Comparison of ENCODE assay signal across 3 cellular contexts in the genomic region with DNA sequence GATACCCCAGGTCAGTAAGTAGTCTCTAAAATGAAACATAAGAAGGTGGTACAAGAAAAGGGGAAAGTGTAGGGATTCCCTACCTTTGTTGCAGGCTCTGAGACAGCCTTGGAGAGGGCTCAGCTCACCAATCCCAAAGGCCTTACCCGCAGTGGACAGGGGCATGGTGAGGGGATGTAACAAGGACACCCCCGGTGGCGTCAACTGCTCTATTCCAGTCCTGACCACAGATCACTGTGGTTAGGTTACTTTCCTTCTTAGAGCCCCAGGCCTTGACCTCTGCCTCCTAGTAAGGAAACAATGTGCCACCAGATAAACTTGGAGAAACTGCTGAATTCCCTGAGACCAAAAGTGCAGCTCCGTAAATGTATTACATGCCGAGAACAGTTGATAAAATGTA.
TF ChIP-seq lines count a peak whose summit lies in the region.

No MANE protein-coding gene starts in this region.

TF ChIP-seq in SK-N-SH, 30 proteins besides CTCF, POLR2A, EP300 and RAD21 (continues in another document):
- TF ChIP-seq, protein P1, sequence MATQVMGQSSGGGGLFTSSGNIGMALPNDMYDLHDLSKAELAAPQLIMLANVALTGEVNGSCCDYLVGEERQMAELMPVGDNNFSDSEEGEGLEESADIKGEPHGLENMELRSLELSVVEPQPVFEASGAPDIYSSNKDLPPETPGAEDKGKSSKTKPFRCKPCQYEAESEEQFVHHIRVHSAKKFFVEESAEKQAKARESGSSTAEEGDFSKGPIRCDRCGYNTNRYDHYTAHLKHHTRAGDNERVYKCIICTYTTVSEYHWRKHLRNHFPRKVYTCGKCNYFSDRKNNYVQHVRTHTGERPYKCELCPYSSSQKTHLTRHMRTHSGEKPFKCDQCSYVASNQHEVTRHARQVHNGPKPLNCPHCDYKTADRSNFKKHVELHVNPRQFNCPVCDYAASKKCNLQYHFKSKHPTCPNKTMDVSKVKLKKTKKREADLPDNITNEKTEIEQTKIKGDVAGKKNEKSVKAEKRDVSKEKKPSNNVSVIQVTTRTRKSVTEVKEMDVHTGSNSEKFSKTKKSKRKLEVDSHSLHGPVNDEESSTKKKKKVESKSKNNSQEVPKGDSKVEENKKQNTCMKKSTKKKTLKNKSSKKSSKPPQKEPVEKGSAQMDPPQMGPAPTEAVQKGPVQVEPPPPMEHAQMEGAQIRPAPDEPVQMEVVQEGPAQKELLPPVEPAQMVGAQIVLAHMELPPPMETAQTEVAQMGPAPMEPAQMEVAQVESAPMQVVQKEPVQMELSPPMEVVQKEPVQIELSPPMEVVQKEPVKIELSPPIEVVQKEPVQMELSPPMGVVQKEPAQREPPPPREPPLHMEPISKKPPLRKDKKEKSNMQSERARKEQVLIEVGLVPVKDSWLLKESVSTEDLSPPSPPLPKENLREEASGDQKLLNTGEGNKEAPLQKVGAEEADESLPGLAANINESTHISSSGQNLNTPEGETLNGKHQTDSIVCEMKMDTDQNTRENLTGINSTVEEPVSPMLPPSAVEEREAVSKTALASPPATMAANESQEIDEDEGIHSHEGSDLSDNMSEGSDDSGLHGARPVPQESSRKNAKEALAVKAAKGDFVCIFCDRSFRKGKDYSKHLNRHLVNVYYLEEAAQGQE (IDR thresholded peaks at IDR 0.05; ENCODE audit: low read depth, low read length), result no peak
- no peak for TF ChIP-seq YY1 (IDR thresholded peaks at IDR 0.05; ENCODE audit: low read depth)
- TF ChIP-seq RXRA (IDR thresholded peaks at IDR 0.05; ENCODE audit: borderline replicate concordance, low read depth), result no peak
- TF ChIP-seq, protein P2, sequence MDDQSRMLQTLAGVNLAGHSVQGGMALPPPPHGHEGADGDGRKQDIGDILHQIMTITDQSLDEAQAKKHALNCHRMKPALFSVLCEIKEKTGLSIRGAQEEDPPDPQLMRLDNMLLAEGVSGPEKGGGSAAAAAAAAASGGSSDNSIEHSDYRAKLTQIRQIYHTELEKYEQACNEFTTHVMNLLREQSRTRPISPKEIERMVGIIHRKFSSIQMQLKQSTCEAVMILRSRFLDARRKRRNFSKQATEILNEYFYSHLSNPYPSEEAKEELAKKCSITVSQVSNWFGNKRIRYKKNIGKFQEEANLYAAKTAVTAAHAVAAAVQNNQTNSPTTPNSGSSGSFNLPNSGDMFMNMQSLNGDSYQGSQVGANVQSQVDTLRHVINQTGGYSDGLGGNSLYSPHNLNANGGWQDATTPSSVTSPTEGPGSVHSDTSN (IDR thresholded peaks at IDR 0.05), result no peak
- no peak for TF ChIP-seq FOXM1 (IDR thresholded peaks at IDR 0.05; ENCODE audit: low read depth)
- no peak for TF ChIP-seq MXI1 (IDR thresholded peaks at IDR 0.05; ENCODE audit: low read depth, low read length)
- TF ChIP-seq GABPA (IDR thresholded peaks at IDR 0.05; ENCODE audit: low read depth), result no peak
- TF ChIP-seq, protein P3, sequence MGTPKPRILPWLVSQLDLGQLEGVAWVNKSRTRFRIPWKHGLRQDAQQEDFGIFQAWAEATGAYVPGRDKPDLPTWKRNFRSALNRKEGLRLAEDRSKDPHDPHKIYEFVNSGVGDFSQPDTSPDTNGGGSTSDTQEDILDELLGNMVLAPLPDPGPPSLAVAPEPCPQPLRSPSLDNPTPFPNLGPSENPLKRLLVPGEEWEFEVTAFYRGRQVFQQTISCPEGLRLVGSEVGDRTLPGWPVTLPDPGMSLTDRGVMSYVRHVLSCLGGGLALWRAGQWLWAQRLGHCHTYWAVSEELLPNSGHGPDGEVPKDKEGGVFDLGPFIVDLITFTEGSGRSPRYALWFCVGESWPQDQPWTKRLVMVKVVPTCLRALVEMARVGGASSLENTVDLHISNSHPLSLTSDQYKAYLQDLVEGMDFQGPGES (IDR thresholded peaks at IDR 0.05; ENCODE audit: low read depth, low read length), result no peak
- no peak for TF ChIP-seq TCF12 (IDR thresholded peaks at IDR 0.05)
- TF ChIP-seq RFX5 (IDR thresholded peaks at IDR 0.05; ENCODE audit: low read length), result no peak
- TF ChIP-seq, protein P4, sequence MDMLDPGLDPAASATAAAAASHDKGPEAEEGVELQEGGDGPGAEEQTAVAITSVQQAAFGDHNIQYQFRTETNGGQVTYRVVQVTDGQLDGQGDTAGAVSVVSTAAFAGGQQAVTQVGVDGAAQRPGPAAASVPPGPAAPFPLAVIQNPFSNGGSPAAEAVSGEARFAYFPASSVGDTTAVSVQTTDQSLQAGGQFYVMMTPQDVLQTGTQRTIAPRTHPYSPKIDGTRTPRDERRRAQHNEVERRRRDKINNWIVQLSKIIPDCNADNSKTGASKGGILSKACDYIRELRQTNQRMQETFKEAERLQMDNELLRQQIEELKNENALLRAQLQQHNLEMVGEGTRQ (IDR thresholded peaks at IDR 0.05; ENCODE audit: borderline replicate concordance, low read depth, low read length), result no peak
- no peak for TF ChIP-seq FOSL2 (IDR thresholded peaks at IDR 0.05; ENCODE audit: borderline replicate concordance, low read depth)

TF ChIP-seq in SK-N-SH treated with all-trans-retinoic acid at 6 μM for 48 hours, 23 proteins besides CTCF, POLR2A, EP300 and RAD21:
- no peak for TF ChIP-seq ZNF8 (CRISPR knock-in tag; IDR thresholded peaks at IDR 0.05)
- TF ChIP-seq, protein P5, sequence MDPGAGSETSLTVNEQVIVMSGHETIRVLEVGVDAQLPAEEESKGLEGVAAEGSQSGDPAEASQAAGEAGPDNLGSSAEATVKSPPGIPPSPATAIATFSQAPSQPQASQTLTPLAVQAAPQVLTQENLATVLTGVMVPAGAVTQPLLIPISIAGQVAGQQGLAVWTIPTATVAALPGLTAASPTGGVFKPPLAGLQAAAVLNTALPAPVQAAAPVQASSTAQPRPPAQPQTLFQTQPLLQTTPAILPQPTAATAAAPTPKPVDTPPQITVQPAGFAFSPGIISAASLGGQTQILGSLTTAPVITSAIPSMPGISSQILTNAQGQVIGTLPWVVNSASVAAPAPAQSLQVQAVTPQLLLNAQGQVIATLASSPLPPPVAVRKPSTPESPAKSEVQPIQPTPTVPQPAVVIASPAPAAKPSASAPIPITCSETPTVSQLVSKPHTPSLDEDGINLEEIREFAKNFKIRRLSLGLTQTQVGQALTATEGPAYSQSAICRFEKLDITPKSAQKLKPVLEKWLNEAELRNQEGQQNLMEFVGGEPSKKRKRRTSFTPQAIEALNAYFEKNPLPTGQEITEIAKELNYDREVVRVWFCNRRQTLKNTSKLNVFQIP (CRISPR knock-in tag; IDR thresholded peaks at IDR 0.05; ENCODE audit: borderline replicate concordance, low read depth), result no peak
- TF ChIP-seq, protein P6, sequence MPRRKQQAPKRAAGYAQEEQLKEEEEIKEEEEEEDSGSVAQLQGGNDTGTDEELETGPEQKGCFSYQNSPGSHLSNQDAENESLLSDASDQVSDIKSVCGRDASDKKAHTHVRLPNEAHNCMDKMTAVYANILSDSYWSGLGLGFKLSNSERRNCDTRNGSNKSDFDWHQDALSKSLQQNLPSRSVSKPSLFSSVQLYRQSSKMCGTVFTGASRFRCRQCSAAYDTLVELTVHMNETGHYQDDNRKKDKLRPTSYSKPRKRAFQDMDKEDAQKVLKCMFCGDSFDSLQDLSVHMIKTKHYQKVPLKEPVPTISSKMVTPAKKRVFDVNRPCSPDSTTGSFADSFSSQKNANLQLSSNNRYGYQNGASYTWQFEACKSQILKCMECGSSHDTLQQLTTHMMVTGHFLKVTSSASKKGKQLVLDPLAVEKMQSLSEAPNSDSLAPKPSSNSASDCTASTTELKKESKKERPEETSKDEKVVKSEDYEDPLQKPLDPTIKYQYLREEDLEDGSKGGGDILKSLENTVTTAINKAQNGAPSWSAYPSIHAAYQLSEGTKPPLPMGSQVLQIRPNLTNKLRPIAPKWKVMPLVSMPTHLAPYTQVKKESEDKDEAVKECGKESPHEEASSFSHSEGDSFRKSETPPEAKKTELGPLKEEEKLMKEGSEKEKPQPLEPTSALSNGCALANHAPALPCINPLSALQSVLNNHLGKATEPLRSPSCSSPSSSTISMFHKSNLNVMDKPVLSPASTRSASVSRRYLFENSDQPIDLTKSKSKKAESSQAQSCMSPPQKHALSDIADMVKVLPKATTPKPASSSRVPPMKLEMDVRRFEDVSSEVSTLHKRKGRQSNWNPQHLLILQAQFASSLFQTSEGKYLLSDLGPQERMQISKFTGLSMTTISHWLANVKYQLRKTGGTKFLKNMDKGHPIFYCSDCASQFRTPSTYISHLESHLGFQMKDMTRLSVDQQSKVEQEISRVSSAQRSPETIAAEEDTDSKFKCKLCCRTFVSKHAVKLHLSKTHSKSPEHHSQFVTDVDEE (CRISPR knock-in tag; IDR thresholded peaks at IDR 0.05), result no peak
- TF ChIP-seq ESRRG (CRISPR knock-in tag; IDR thresholded peaks at IDR 0.05), result no peak
- TF ChIP-seq OSR1 (CRISPR knock-in tag; IDR thresholded peaks at IDR 0.05), result no peak
- TF ChIP-seq, protein P7, sequence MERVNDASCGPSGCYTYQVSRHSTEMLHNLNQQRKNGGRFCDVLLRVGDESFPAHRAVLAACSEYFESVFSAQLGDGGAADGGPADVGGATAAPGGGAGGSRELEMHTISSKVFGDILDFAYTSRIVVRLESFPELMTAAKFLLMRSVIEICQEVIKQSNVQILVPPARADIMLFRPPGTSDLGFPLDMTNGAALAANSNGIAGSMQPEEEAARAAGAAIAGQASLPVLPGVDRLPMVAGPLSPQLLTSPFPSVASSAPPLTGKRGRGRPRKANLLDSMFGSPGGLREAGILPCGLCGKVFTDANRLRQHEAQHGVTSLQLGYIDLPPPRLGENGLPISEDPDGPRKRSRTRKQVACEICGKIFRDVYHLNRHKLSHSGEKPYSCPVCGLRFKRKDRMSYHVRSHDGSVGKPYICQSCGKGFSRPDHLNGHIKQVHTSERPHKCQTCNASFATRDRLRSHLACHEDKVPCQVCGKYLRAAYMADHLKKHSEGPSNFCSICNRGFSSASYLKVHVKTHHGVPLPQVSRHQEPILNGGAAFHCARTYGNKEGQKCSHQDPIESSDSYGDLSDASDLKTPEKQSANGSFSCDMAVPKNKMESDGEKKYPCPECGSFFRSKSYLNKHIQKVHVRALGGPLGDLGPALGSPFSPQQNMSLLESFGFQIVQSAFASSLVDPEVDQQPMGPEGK (CRISPR knock-in tag; IDR thresholded peaks at IDR 0.05; ENCODE audit: borderline replicate concordance), result no peak
- TF ChIP-seq PPARA (CRISPR knock-in tag; IDR thresholded peaks at IDR 0.05; ENCODE audit: borderline replicate concordance), result no peak
- no peak for TF ChIP-seq ZFP3 (CRISPR knock-in tag; IDR thresholded peaks at IDR 0.05)
- no peak for TF ChIP-seq ARNTL (CRISPR knock-in tag; IDR thresholded peaks at IDR 0.05; ENCODE audit: borderline replicate concordance, low read depth)
- no peak for TF ChIP-seq TCF4 (CRISPR knock-in tag; IDR thresholded peaks at IDR 0.05; ENCODE audit: borderline replicate concordance)

TF ChIP-seq in HepG2, 621 proteins besides CTCF, POLR2A, EP300 and RAD21 (continued from another document):
- TF ChIP-seq, protein P8, sequence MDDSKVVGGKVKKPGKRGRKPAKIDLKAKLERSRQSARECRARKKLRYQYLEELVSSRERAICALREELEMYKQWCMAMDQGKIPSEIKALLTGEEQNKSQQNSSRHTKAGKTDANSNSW (CRISPR knock-in tag; IDR thresholded peaks at IDR 0.05; ENCODE audit: borderline replicate concordance), result no peak
- TF ChIP-seq CENPX (CRISPR knock-in tag; IDR thresholded peaks at IDR 0.05), result no peak
- TF ChIP-seq FIP1L1 (IDR thresholded peaks at IDR 0.05; ENCODE audit: borderline replicate concordance, insufficient read depth, low read depth, low read length), result no peak
- no peak for TF ChIP-seq ZNF564 (CRISPR knock-in tag; IDR thresholded peaks at IDR 0.05)
- TF ChIP-seq, protein P9, sequence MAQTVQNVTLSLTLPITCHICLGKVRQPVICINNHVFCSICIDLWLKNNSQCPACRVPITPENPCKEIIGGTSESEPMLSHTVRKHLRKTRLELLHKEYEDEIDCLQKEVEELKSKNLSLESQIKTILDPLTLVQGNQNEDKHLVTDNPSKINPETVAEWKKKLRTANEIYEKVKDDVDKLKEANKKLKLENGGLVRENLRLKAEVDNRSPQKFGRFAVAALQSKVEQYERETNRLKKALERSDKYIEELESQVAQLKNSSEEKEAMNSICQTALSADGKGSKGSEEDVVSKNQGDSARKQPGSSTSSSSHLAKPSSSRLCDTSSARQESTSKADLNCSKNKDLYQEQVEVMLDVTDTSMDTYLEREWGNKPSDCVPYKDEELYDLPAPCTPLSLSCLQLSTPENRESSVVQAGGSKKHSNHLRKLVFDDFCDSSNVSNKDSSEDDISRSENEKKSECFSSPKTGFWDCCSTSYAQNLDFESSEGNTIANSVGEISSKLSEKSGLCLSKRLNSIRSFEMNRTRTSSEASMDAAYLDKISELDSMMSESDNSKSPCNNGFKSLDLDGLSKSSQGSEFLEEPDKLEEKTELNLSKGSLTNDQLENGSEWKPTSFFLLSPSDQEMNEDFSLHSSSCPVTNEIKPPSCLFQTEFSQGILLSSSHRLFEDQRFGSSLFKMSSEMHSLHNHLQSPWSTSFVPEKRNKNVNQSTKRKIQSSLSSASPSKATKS (CRISPR knock-in tag; IDR thresholded peaks at IDR 0.05), result no peak
- TF ChIP-seq ZNF143 (CRISPR knock-in tag; IDR thresholded peaks at IDR 0.05), result no peak
- TF ChIP-seq ZNF75D (CRISPR knock-in tag; IDR thresholded peaks at IDR 0.05; ENCODE audit: borderline replicate concordance), result no peak
- no peak for TF ChIP-seq MIER3 (CRISPR knock-in tag; IDR thresholded peaks at IDR 0.05; ENCODE audit: borderline replicate concordance)
- no peak for TF ChIP-seq ZNF780A (CRISPR knock-in tag; IDR thresholded peaks at IDR 0.05)
- TF ChIP-seq ZNF737 (CRISPR knock-in tag; IDR thresholded peaks at IDR 0.05; ENCODE audit: borderline replicate concordance), result no peak
